40 cellular contexts compared by ENCODE assay signal in genomic region chr1:18874036-18874435, GRCh38. TPM values are rescaled to one million over a fixed set of nuclear protein-coding genes. Genes with fewer than 3 reads are reported as not detected.
"Had no signal": no experiment of that assay in that cellular context is flagged by ENCODE, and none has a peak within 500 bp of the region (broad histone marks: within the 10 kb centered on the region; RNA-seq: fewer than 3 reads in every experiment).

No MANE protein-coding gene starts in this region.

- ATAC-seq: activated naive CD4-positive, alpha-beta T cell treated with anti-CD3 and anti-CD28 coated beads, Interleukin-2, amount 50 U/mL, for 72 hours; activated naive CD8-positive, alpha-beta T cell treated with anti-CD3 and anti-CD28 coated beads, Interleukin-2, amount 50 U/mL, for 24 hours; activated T-cell treated with anti-CD3 and anti-CD28 coated beads, Interleukin-2, amount 50 U/mL, for 4 hours; activated T-cell treated with anti-CD3 and anti-CD28 coated beads, Interleukin-2, amount 50 U/mL, for 72 hours; activated T-helper 17 cell treated with anti-CD3 and anti-CD28 coated beads, Interleukin-2, amount 50 U/mL, for 72 hours; body of pancreas had no signal

- H3K9me3 ChIP-seq: adrenal gland, ascending aorta, body of pancreas, breast epithelium had no signal

- H3K36me3 ChIP-seq: adrenal gland, brain microvascular endothelial cell, breast epithelium had no signal

- H3K27ac ChIP-seq: adrenal gland, ascending aorta, body of pancreas, brain microvascular endothelial cell, breast epithelium, cardiac muscle cell had no signal

- H3K4me1 ChIP-seq: adrenal gland, ascending aorta, breast epithelium had no signal

- FAIRE-seq: astrocyte, bronchial epithelial cell had no signal

- H3K4me3 ChIP-seq: adrenal gland, ascending aorta, body of pancreas, breast epithelium, cardiac muscle cell had no signal

- H3K27me3 ChIP-seq: adrenal gland, ascending aorta, body of pancreas, brain microvascular endothelial cell, breast epithelium, cardiac muscle cell had no signal

- DNase-seq: activated effector memory CD4-positive, alpha-beta T cell treated with anti-CD3 and anti-CD28 coated beads, Interleukin-2, amount 50 U/mL, for 16 hours; activated effector memory CD4-positive, alpha-beta T cell treated with Interleukin-2 at 50 U/mL for 16 hours; activated gamma-delta T cell; activated gamma-delta T cell treated with Interleukin-2 at 50 U/mL for 16 hours; activated naive CD4-positive, alpha-beta T cell; activated naive CD4-positive, alpha-beta T cell treated with anti-CD3 and anti-CD28 coated beads for 36 hours; activated naive CD4-positive, alpha-beta T cell treated with anti-CD3 and anti-CD28 coated beads, Interleukin-2, amount 10 ng/mL, durations not matched to agents 7 days and 5 days; activated naive CD4-positive, alpha-beta T cell treated with anti-CD3 and anti-CD28 coated beads, Interleukin-2, amount 50 U/mL, for 16 hours; activated naive CD4-positive, alpha-beta T cell treated with Interleukin-2 at 50 U/mL for 16 hours; activated naive CD8-positive, alpha-beta T cell treated with anti-CD3 and anti-CD28 coated beads for 36 hours; activated naive CD8-positive, alpha-beta T cell treated with anti-CD3 and anti-CD28 coated beads, Interleukin-2, amount 10 ng/mL, durations not matched to agents 7 days and 5 days; activated naive CD8-positive, alpha-beta T cell treated with anti-CD3 and anti-CD28 coated beads, Interleukin-2, amount 50 U/mL, for 24 hours; activated T-cell treated with anti-CD3 and anti-CD28 coated beads, Interleukin-2, amount 50 U/mL, for 1 hour; activated T-cell treated with anti-CD3 and anti-CD28 coated beads, Interleukin-2, amount 50 U/mL, for 24 hours; activated T-cell treated with anti-CD3 and anti-CD28 coated beads, Interleukin-2, amount 50 U/mL, for 4 hours; activated T-cell treated with anti-CD3 and anti-CD28 coated beads, Interleukin-2, amount 50 U/mL, for 48 hours; activated T-cell treated with anti-CD3 and anti-CD28 coated beads, Interleukin-2, amount 50 U/mL, for 72 hours; adrenal gland; amniotic stem cell; amygdala; anterior cingulate cortex; aorta; brain microvascular endothelial cell; caudate nucleus; central memory CD4-positive, alpha-beta T cell; cerebellar nuclear complex had no signal

RNA-seq across cellular contexts. Expression of gene TAS1R2, which starts 14.6 kb away (rescaled TPM):
- total RNA-seq: activated naive CD4-positive, alpha-beta T cell treated with anti-CD3 and anti-CD28 coated beads for 36 hours; activated naive CD4-positive, alpha-beta T cell treated with anti-CD3 and anti-CD28 coated beads, Interleukin-2, amount 50 U/mL, for 72 hours; activated naive CD8-positive, alpha-beta T cell treated with anti-CD3 and anti-CD28 coated beads for 36 hours; activated naive CD8-positive, alpha-beta T cell treated with anti-CD3 and anti-CD28 coated beads, Interleukin-2, amount 10 ng/mL, durations not matched to agents 7 days and 5 days; activated T-cell treated with anti-CD3 and anti-CD28 coated beads, Interleukin-2, amount 50 U/mL, for 4 hours; activated T-cell treated with anti-CD3 and anti-CD28 coated beads, Interleukin-2, amount 50 U/mL, for 72 hours; activated T-helper 1 cell treated with anti-CD3 and anti-CD28 coated beads, Interleukin-12 subunit alpha, Interleukin-12 subunit beta, Interleukin-2, Interleukin-4 antibody, amounts not matched to agents 30 ng/mL and 10 ng/mL and 1 ng/mL, durations not matched to agents 14 hours and 24 hours and 36 hours; activated T-helper 17 cell treated with anti-CD3 and anti-CD28 coated beads, Interleukin-2, amount 50 U/mL, for 72 hours; activated T-helper 2 cell treated with anti-CD3 and anti-CD28 coated beads, Interferon-gamma antibody, Interleukin-2, Interleukin-4, amounts not matched to agents 10 μg/mL and 5 μg/mL and 100 μg/mL, durations not matched to agents 14 hours and 24 hours and 36 hours; adrenal gland; aorta; ascending aorta; astrocyte; body of pancreas; breast epithelium; bronchial epithelial cell; cardiac muscle cell; cardiac septum; cerebellum; chondrocyte had no signal
- polyA plus RNA-seq: adipose tissue, adrenal gland, aorta, cardiac muscle cell had no signal
